Comparison of ENCODE assay signal across 22 cellular contexts in the genomic region with DNA sequence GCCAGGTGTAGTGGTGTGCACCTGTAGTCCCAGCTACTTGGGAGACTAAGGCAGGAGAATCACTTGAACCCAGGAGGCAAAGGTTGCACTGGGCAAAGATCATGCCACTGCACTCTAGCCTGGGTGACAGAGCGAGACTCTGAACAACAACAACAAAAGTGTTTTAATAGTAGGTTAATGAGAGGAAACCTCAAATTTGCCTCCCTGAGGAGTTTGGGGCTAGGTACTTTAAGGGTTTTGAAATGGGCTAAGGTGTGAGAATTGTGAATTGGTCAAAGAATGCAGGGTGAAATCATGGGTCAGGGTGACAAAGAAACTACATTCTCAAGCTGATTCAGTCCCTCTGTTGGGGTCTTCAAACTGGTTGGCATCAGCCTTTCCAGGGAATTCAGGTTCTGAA.
DNase-seq lines count a peak whose midpoint lies in the region; ATAC-seq, FAIRE-seq and TF ChIP-seq lines count a peak whose summit lies in the region.
"Had no signal": no experiment of that assay in that cellular context is flagged by ENCODE, and none has a peak within 500 bp of the region (broad histone marks: within the 10 kb centered on the region; RNA-seq: fewer than 3 reads in every experiment).

No MANE protein-coding gene starts in this region.

- WGBS in GM12878 (ENCODE audit: insufficient coverage, insufficient replicate concordance, low lambda C conversion rate, missing lambda C conversion rate): 73% methylated on average over 1 of the region's 1 CpG
- 58 to 91% (median 78%) methylated on average over 1 of the region's 1 CpG for WGBS in small intestine, 3 donors

- H2AFZ ChIP-seq in GM12878 (ENCODE audit: control insufficient read depth, low read depth, low read length): no peak overlapping the region

- no peaks in the 10 kb centered on the region for H3K79me2 ChIP-seq in GM12878 (ENCODE audit: control insufficient read depth, insufficient read depth, low read length)

- in situ Hi-C loops in GM12878 (cut with MboI): no loop called here

- H3K4me1 ChIP-seq in GM12878 (ENCODE audit: control insufficient read depth, insufficient read depth, low read length) (peaks cover 25% of the 10 kb centered on the region), small intestine (ENCODE audit: control insufficient read depth in 2 of 2, insufficient read depth in 1 of 2, low read depth in 1 of 2, low read length in 1 of 2) (peaks cover 0 to 2% of the 10 kb centered on the region in 2 donors)
- H3K4me1 ChIP-seq: BE2C, Caco-2 had no signal

- H3K4me2 ChIP-seq in GM12878 (ENCODE audit: control insufficient read depth, insufficient read depth): no peak overlapping the region
- H3K4me2 ChIP-seq: BLaER1 had no signal

- no peak for TF ChIP-seq CTCF in D721Med (IDR thresholded peaks at IDR 0.05; ENCODE audit: insufficient read depth, missing control alignments)
- TF ChIP-seq CTCF in GM12878 (IDR thresholded peaks at IDR 0.05 in 2 of 3, conservative IDR thresholded peaks at IDR 0.05 in 1 of 3; ENCODE audit: control insufficient read depth in 2 of 3, extremely low read depth in 1 of 3, insufficient read depth in 1 of 3, low read depth in 3 of 3, low read length in 3 of 3): no peak
- TF ChIP-seq CTCF in GM10248 (IDR thresholded peaks at IDR 0.05; ENCODE audit: control extremely low read depth, extremely low read depth, low read depth, missing control alignments): no peak

- DNase-seq in D721Med (ENCODE audit: insufficient read length, low spot score) (no peak), GM12878 (ENCODE audit: low read depth, low spot score) (no peak), small intestine (peak; percentile 14), GM10248 (ENCODE audit: extremely low spot score) (no peak), ecto neural progenitor cell (ENCODE audit: low spot score) (no peak)
- no peak for DNase-seq in stimulated activated naive CD4-positive, alpha-beta T cell treated with Interleukin-2 at 50 U/mL for 16 hours (lab: John Stamatoyannopoulos, UW)
- DNase-seq: 8988T; ACHN; BE2C; C1 segment of cervical spinal cord; Caco-2; CD4-positive, alpha-beta memory T cell; CD4-positive, CD25-positive, alpha-beta regulatory T cell; CD8-positive, alpha-beta memory T cell; DMS79 treated with DMSO at 0.1 percent for 48 hours; GF-D8 had no signal

- peak; percentile 51 for FAIRE-seq in D721Med (lab: Jason Lieb, UNC)
- no peak for FAIRE-seq in GM12878 (lab: Jason Lieb, UNC)
- no peak for FAIRE-seq in small intestine (lab: Jason Lieb, UNC)
- FAIRE-seq: A204.1, G401.6, GM12891 had no signal

- RAD21 ChIA-PET in GM12878 (lab: Charles Lee; ENCODE audit: unreplicated experiment): no interaction called here

- H3K27ac ChIP-seq in GM12878 (ENCODE audit: control insufficient read depth, insufficient read depth) (no peak overlapping the region), small intestine (ENCODE audit: low read depth in 1 of 2, low read length in 1 of 2) (no peak overlapping the region)
- H3K27ac ChIP-seq: BLaER1 had no signal

- no peak for TF ChIP-seq RAD21 in GM12878 (IDR thresholded peaks at IDR 0.05; ENCODE audit: insufficient read depth, low read depth, low read length)

- H4K20me1 ChIP-seq in GM12878 (ENCODE audit: control insufficient read depth, insufficient read depth): no peaks in the 10 kb centered on the region

- H3K9me3 ChIP-seq in GM12878 (replicated peaks; ENCODE audit: control insufficient read depth, insufficient read depth, low read length) (peaks cover 6% of the 10 kb centered on the region; the same call in 1 of the 3 replicates), small intestine (ENCODE audit: control insufficient read depth, low read depth) (no peaks in the 10 kb centered on the region)
- H3K9me3 ChIP-seq: BE2C, Caco-2 had no signal

- no peak for TF ChIP-seq EP300 in GM12878 (IDR thresholded peaks at IDR 0.05; ENCODE audit: borderline replicate concordance in 1 of 2, control insufficient read depth in 1 of 2, low read depth in 2 of 2, low read length in 2 of 2)

- no peak overlapping the region for H3K4me3 ChIP-seq in GM12878
- no peak overlapping the region for H3K4me3 ChIP-seq in small intestine (ENCODE audit: low read depth in 1 of 2, low read length in 2 of 2)
- H3K4me3 ChIP-seq: BLaER1 had no signal

- SMC1A ChIA-PET in GM12878 (lab: Charles Lee; ENCODE audit: uncharacterized antibody, unreplicated experiment): interaction anchor here (1.3 kb wide), 1 partner anchor 88 kb away, joined by 4 read pairs; no protein-coding TSS in a partner anchor

- no TSS peak for BruUV-seq in GM12878 (replicated peaks; lab: Mats Ljungman, UMichigan)

- ATAC-seq in HG02759 (IDR thresholded peaks at IDR 0.05; ENCODE audit: unreplicated experiment) (peak; percentile 33), GM12878 (peak; percentile 1; the same call in 1 of the 3 replicates), GM19395 (IDR thresholded peaks at IDR 0.05; ENCODE audit: unreplicated experiment) (no peak)

- H3K36me3 ChIP-seq in GM12878 (ENCODE audit: control insufficient read depth in 2 of 2, insufficient read depth in 2 of 2, low read length in 1 of 2) (no peaks in the 10 kb centered on the region), small intestine (ENCODE audit: control insufficient read depth in 2 of 2, insufficient read depth in 2 of 2, low read length in 2 of 2) (no peaks in the 10 kb centered on the region)
- H3K36me3 ChIP-seq: BE2C, BLaER1 had no signal

- no peak overlapping the region for H3K9ac ChIP-seq in GM12878 (ENCODE audit: control insufficient read depth, insufficient read depth, low read length)
- H3K9ac ChIP-seq: BLaER1 had no signal

- intact Hi-C loops in GM12878 (cut with micrococcal nuclease; ENCODE audit: unreplicated experiment): no loop called here

- TF ChIP-seq POLR2A in GM12878 (IDR thresholded peaks at IDR 0.05; ENCODE audit: low read depth, low read length): no peak

- CTCF ChIA-PET in GM12878 (lab: Yijun Ruan, JAX) (interaction anchor here (1.2 kb wide), 1 partner anchor 34 kb away, joined by 3 read pairs; no protein-coding TSS in a partner anchor), GM10248 (lab: Yijun Ruan, JAX) (interaction anchor here (1.1 kb wide), 1 partner anchor 13 kb away, joined by 3 read pairs; no protein-coding TSS in a partner anchor)

- H3K27me3 ChIP-seq in GM12878 (replicated peaks in 1 of 2; ENCODE audit: control insufficient read depth in 2 of 2, insufficient read depth in 2 of 2, low read length in 1 of 2): no peaks in the 10 kb centered on the region; a peak in 1 of 4 replicates
- H3K27me3 ChIP-seq in small intestine (ENCODE audit: control insufficient read depth in 2 of 2, insufficient read depth in 2 of 2, low read length in 2 of 2): peaks cover 0 to 2% of the 10 kb centered on the region in 2 donors
- H3K27me3 ChIP-seq: BE2C had no signal

- POLR2A ChIA-PET in GM12878 (lab: Charles Lee) (no interaction called here), GM10248 (lab: Yijun Ruan, JAX) (no interaction called here)

TF ChIP-seq in GM12878, 131 proteins besides CTCF, POLR2A, EP300 and RAD21:
- TF ChIP-seq, protein P1, sequence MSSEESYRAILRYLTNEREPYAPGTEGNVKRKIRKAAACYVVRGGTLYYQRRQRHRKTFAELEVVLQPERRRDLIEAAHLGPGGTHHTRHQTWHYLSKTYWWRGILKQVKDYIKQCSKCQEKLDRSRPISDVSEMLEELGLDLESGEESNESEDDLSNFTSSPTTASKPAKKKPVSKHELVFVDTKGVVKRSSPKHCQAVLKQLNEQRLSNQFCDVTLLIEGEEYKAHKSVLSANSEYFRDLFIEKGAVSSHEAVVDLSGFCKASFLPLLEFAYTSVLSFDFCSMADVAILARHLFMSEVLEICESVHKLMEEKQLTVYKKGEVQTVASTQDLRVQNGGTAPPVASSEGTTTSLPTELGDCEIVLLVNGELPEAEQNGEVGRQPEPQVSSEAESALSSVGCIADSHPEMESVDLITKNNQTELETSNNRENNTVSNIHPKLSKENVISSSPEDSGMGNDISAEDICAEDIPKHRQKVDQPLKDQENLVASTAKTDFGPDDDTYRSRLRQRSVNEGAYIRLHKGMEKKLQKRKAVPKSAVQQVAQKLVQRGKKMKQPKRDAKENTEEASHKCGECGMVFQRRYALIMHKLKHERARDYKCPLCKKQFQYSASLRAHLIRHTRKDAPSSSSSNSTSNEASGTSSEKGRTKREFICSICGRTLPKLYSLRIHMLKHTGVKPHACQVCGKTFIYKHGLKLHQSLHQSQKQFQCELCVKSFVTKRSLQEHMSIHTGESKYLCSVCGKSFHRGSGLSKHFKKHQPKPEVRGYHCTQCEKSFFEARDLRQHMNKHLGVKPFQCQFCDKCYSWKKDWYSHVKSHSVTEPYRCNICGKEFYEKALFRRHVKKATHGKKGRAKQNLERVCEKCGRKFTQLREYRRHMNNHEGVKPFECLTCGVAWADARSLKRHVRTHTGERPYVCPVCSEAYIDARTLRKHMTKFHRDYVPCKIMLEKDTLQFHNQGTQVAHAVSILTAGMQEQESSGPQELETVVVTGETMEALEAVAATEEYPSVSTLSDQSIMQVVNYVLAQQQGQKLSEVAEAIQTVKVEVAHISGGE (CRISPR knock-in tag; IDR thresholded peaks at IDR 0.05): no peak
- TF ChIP-seq MTA3 (IDR thresholded peaks at IDR 0.05; ENCODE audit: borderline replicate concordance, low read length) (no peak), SPI1 (IDR thresholded peaks at IDR 0.05; ENCODE audit: borderline replicate concordance, insufficient read depth, low read depth, low read length) (no peak), NR2F1 (conservative IDR thresholded peaks at IDR 0.05) (peak; percentile 64), IRF4 (IDR thresholded peaks at IDR 0.05; ENCODE audit: low read depth, low read length) (no peak), MTA2 (IDR thresholded peaks at IDR 0.05; ENCODE audit: low read depth) (0 out of 2 replicates have a peak, but pooled peaks have one; percentile 18), MEF2B (IDR thresholded peaks at IDR 0.05; ENCODE audit: partially characterized antibody, poor library complexity, severe bottlenecking) (peak; percentile 52), SRF (IDR thresholded peaks at IDR 0.05; ENCODE audit: low read depth in 2 of 2, low read length in 2 of 2) (no peak), CREM (IDR thresholded peaks at IDR 0.05; ENCODE audit: low read depth) (no peak), ZNF217 (IDR thresholded peaks at IDR 0.05) (0 out of 2 replicates have a peak, but pooled peaks have one; percentile 43), SMC3 (IDR thresholded peaks at IDR 0.05; ENCODE audit: borderline replicate concordance, low read length) (no peak), PAX5 (IDR thresholded peaks at IDR 0.05; ENCODE audit: borderline replicate concordance, low read depth, low read length) (0 out of 2 replicates have a peak, but pooled peaks have one; percentile 23)
- TF ChIP-seq, protein P2, sequence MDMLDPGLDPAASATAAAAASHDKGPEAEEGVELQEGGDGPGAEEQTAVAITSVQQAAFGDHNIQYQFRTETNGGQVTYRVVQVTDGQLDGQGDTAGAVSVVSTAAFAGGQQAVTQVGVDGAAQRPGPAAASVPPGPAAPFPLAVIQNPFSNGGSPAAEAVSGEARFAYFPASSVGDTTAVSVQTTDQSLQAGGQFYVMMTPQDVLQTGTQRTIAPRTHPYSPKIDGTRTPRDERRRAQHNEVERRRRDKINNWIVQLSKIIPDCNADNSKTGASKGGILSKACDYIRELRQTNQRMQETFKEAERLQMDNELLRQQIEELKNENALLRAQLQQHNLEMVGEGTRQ (IDR thresholded peaks at IDR 0.05; ENCODE audit: borderline replicate concordance, low read depth, low read length): no peak
